ENCODE assay signal across 13 cellular contexts in the genomic region with DNA sequence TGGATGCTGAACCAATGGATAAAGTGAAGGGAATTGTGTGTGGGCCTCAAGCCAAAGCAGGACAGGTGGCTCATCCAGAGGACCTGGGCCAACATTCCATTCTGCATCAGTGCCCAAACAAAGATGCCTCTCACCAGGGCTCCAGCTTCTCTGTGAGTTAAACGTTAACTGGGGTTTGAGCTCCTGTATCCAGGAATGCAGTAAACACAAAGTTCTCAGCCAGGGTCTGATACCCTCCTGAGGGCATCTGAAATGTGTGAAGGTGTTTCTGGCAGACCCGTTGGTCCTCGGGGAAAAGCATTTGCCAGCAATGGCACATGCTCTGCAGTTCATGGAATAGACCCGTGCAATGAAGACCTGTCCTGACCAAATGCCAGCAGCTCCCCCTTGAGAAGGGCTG. TPM values are rescaled to one million over a fixed set of nuclear protein-coding genes. Genes with fewer than 3 reads are reported as not detected.
DNase-seq lines count a peak whose midpoint lies in the region; ATAC-seq and TF ChIP-seq lines count a peak whose summit lies in the region.
"Had no signal": no experiment of that assay in that cellular context is flagged by ENCODE, and none has a peak within 500 bp of the region (broad histone marks: within the 10 kb centered on the region; RNA-seq: fewer than 3 reads in every experiment).

No MANE protein-coding gene starts in this region.

- TF ChIP-seq POLR2A in thyroid gland (IDR thresholded peaks at IDR 0.05), result no peak

- DNase-seq in DMS 273 (lab: John Stamatoyannopoulos, UW; ENCODE audit: unreplicated experiment) (peak; percentile 56), DMS 273 treated with DMSO at 0.1 percent for 48 hours (lab: John Stamatoyannopoulos, UW) (no peak), NCI-H748 (lab: John Stamatoyannopoulos, UW; ENCODE audit: unreplicated experiment) (peak; percentile 87), iPS-NIHi7 (ENCODE audit: extremely low spot score) (peak; percentile 15), thyroid gland (peak; percentile 56 to 61)
- DNase-seq: 8988T; activated effector memory CD4-positive, alpha-beta T cell treated with anti-CD3 and anti-CD28 coated beads, Interleukin-2, amount 50 U/mL, for 16 hours; WERI-Rb-1 had no signal

- TF ChIP-seq CTCF in thyroid gland (IDR thresholded peaks at IDR 0.05), result no peak

- H3K4me3 ChIP-seq in thyroid gland (replicated peaks in 1 of 3), result no peak overlapping the region
- H3K4me3 ChIP-seq: esophagus muscularis mucosa, prostate gland had no signal

- 26 to 50% methylated on average over 3 to 4 of the region's 4 CpGs for WGBS in thyroid gland, 2 donors

- H3K9me3 ChIP-seq in thyroid gland, result no peaks in the 10 kb centered on the region
- H3K9me3 ChIP-seq: esophagus muscularis mucosa, prostate gland had no signal

- H3K27me3 ChIP-seq in thyroid gland, result no peaks in the 10 kb centered on the region
- H3K27me3 ChIP-seq: esophagus muscularis mucosa had no signal

- no peak overlapping the region for H3K27ac ChIP-seq in thyroid gland
- H3K27ac ChIP-seq: esophagus muscularis mucosa, prostate gland, WERI-Rb-1 had no signal

- intact Hi-C loops in thyroid gland (cut with DNase I), result no loop called here

- ATAC-seq in HG03571 (IDR thresholded peaks at IDR 0.05; ENCODE audit: unreplicated experiment), result no peak
- ATAC-seq in HG03135 (IDR thresholded peaks at IDR 0.05; ENCODE audit: unreplicated experiment), result no peak
- no peak for ATAC-seq in HG02970 (IDR thresholded peaks at IDR 0.05; ENCODE audit: low FRiP score, unreplicated experiment)

- H3K36me3 ChIP-seq in thyroid gland, result no peaks in the 10 kb centered on the region
- H3K36me3 ChIP-seq: esophagus muscularis mucosa, prostate gland, WERI-Rb-1 had no signal

- peaks cover 3 to 4% of the 10 kb centered on the region in 2 donors for H3K4me1 ChIP-seq in thyroid gland
- H3K4me1 ChIP-seq: esophagus muscularis mucosa had no signal

RNA-seq across cellular contexts. Expression of a gene that starts 33.9 kb away (rescaled TPM):
- 100 to 1,000 TPM; 126 to 216 (median 136) TPM for total RNA-seq in thyroid gland

RNA-seq across cellular contexts. Expression of a gene that starts 53.3 kb away (rescaled TPM):
- 10 to 100 TPM; 20.3 to 31.8 (median 23.1) TPM for total RNA-seq in thyroid gland
